In the genomic region with DNA sequence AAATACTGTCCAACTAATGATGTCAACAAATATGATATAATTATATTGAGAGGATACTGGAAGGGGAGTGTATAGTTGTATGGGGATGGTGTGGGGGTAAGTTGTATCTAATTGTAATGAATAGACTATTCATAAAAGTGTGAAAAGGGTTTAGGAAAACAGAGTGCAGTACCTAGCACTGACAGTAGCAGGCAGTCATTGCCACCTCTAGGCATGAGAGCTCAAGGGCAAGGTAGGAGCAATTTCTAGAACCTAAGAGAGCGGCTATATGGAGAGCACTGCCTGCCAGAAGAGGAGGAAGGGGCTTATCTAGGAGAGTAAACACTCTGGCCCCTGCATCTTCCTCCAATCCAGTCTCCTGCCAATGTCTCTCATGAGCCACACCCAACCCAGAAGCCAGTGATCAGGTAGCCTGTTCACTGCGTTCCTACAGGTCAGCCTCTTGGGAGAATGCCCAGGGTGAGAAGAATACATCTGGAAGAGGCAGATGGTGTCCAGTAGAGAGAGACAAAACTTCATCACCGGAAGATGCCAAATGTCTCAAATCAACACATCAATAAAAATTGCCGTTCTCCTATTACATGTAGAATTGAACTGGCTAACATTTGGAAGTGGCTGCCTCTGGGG, we compare ENCODE assay signal across 8 cellular contexts.
DNase-seq lines count a peak whose midpoint lies in the region; ATAC-seq and TF ChIP-seq lines count a peak whose summit lies in the region.

No MANE protein-coding gene starts in this region.

- peaks cover 5% of the 10 kb centered on the region for H3K27me3 Mint-ChIP-seq in activated CD8-positive, alpha-beta memory T cell treated with anti-CD3 and anti-CD28 coated beads, Interleukin-2, amount 10 ng/mL, durations not matched to agents 7 days and 5 days
- no peaks in the 10 kb centered on the region for H3K27me3 Mint-ChIP-seq in activated naive CD4-positive, alpha-beta T cell treated with anti-CD3 and anti-CD28 coated beads for 36 hours (ENCODE audit: low read depth)

- DNase-seq in activated CD8-positive, alpha-beta memory T cell treated with anti-CD3 and anti-CD28 coated beads, Interleukin-2, amount 10 ng/mL, durations not matched to agents 7 days and 5 days, result no peak
- no peak for DNase-seq in activated CD8-positive, alpha-beta memory T cell treated with anti-CD3 and anti-CD28 coated beads, Interleukin-2, amount 50 U/mL, for 4 hours
- peak; percentile 81 for DNase-seq in LNCaP clone FGC (ENCODE audit: low read depth)
- peak; percentile 61 for DNase-seq in activated naive CD4-positive, alpha-beta T cell treated with anti-CD3 and anti-CD28 coated beads for 36 hours
- DNase-seq in mucosa of gallbladder (ENCODE audit: low spot score), result peak; percentile 28
- DNase-seq in RKO (ENCODE audit: low spot score), result no peak
- DNase-seq in NCI-H2107 (lab: John Stamatoyannopoulos, UW), result no peak
- no peak for DNase-seq in hypothalamus (lab: John Stamatoyannopoulos, UW)

- no peak overlapping the region for H3K4me3 Mint-ChIP-seq in activated CD8-positive, alpha-beta memory T cell treated with anti-CD3 and anti-CD28 coated beads, Interleukin-2, amount 10 ng/mL, durations not matched to agents 7 days and 5 days
- H3K4me3 Mint-ChIP-seq in activated naive CD4-positive, alpha-beta T cell treated with anti-CD3 and anti-CD28 coated beads for 36 hours, result no peak overlapping the region

- no peak overlapping the region for H3K4me3 ChIP-seq in LNCaP clone FGC (ENCODE audit: low read depth, low read length)

- peak; percentile 61 for ATAC-seq in activated CD8-positive, alpha-beta memory T cell treated with anti-CD3 and anti-CD28 coated beads, Interleukin-2, amount 10 ng/mL, durations not matched to agents 7 days and 5 days

- intact Hi-C loops in activated naive CD4-positive, alpha-beta T cell treated with anti-CD3 and anti-CD28 coated beads for 36 hours (cut with micrococcal nuclease), result loop anchor here (1.0 kb wide), 1 partner anchor 455 kb away; no protein-coding TSS in a partner anchor

- CTCF ChIA-PET in activated CD8-positive, alpha-beta memory T cell treated with anti-CD3 and anti-CD28 coated beads, Interleukin-2, amount 10 ng/mL, durations not matched to agents 7 days and 5 days (lab: Charles Lee), result interaction anchor here (0.9 to 1.6 kb wide), 4 partner anchors 111 to 285 kb away, joined by 3 read pairs; no protein-coding TSS in a partner anchor
- CTCF ChIA-PET in activated naive CD4-positive, alpha-beta T cell treated with anti-CD3 and anti-CD28 coated beads for 36 hours (lab: Charles Lee), result interaction anchor here (0.5 to 1.0 kb wide), 4 partner anchors 114 to 494 kb away, joined by 3 to 5 read pairs (median 4); no protein-coding TSS in a partner anchor

- H3K4me1 Mint-ChIP-seq in activated CD8-positive, alpha-beta memory T cell treated with anti-CD3 and anti-CD28 coated beads, Interleukin-2, amount 10 ng/mL, durations not matched to agents 7 days and 5 days, result peaks cover 32% of the 10 kb centered on the region
- H3K4me1 Mint-ChIP-seq in activated naive CD4-positive, alpha-beta T cell treated with anti-CD3 and anti-CD28 coated beads for 36 hours (ENCODE audit: low read depth), result peaks cover under 1% of the 10 kb centered on the region

- TF ChIP-seq CTCF in LNCaP clone FGC (IDR thresholded peaks at IDR 0.05; ENCODE audit: control insufficient read depth, extremely low read depth, insufficient read depth), result peak; percentile 79

- no peak overlapping the region for H3K27ac Mint-ChIP-seq in activated CD8-positive, alpha-beta memory T cell treated with anti-CD3 and anti-CD28 coated beads, Interleukin-2, amount 10 ng/mL, durations not matched to agents 7 days and 5 days
- no peak overlapping the region for H3K27ac Mint-ChIP-seq in activated naive CD4-positive, alpha-beta T cell treated with anti-CD3 and anti-CD28 coated beads for 36 hours

- peaks cover 6% of the 10 kb centered on the region for H3K36me3 Mint-ChIP-seq in activated CD8-positive, alpha-beta memory T cell treated with anti-CD3 and anti-CD28 coated beads, Interleukin-2, amount 10 ng/mL, durations not matched to agents 7 days and 5 days
- H3K36me3 Mint-ChIP-seq in activated naive CD4-positive, alpha-beta T cell treated with anti-CD3 and anti-CD28 coated beads for 36 hours (ENCODE audit: low read depth), result no peaks in the 10 kb centered on the region

- no peaks in the 10 kb centered on the region for H3K9me3 Mint-ChIP-seq in activated CD8-positive, alpha-beta memory T cell treated with anti-CD3 and anti-CD28 coated beads, Interleukin-2, amount 10 ng/mL, durations not matched to agents 7 days and 5 days (ENCODE audit: low read depth)
- H3K9me3 Mint-ChIP-seq in activated naive CD4-positive, alpha-beta T cell treated with anti-CD3 and anti-CD28 coated beads for 36 hours, result no peaks in the 10 kb centered on the region

Comparison
In these comparisons a context has a peak if more than half of its experiments do, and no peak if none do; other contexts are left out.
1. DNase-seq: peak in LNCaP clone FGC (single experiment), activated naive CD4-positive, alpha-beta T cell treated with anti-CD3 and anti-CD28 coated beads for 36 hours (single experiment) and mucosa of gallbladder (single experiment); none in activated CD8-positive, alpha-beta memory T cell treated with anti-CD3 and anti-CD28 coated beads, Interleukin-2, amount 10 ng/mL, durations not matched to agents 7 days and 5 days (single experiment), activated CD8-positive, alpha-beta memory T cell treated with anti-CD3 and anti-CD28 coated beads, Interleukin-2, amount 50 U/mL, for 4 hours (single experiment), RKO (single experiment), NCI-H2107 (single experiment) and hypothalamus (0 of 51).